ENCODE assay signal across 8 cellular contexts in the genomic region with DNA sequence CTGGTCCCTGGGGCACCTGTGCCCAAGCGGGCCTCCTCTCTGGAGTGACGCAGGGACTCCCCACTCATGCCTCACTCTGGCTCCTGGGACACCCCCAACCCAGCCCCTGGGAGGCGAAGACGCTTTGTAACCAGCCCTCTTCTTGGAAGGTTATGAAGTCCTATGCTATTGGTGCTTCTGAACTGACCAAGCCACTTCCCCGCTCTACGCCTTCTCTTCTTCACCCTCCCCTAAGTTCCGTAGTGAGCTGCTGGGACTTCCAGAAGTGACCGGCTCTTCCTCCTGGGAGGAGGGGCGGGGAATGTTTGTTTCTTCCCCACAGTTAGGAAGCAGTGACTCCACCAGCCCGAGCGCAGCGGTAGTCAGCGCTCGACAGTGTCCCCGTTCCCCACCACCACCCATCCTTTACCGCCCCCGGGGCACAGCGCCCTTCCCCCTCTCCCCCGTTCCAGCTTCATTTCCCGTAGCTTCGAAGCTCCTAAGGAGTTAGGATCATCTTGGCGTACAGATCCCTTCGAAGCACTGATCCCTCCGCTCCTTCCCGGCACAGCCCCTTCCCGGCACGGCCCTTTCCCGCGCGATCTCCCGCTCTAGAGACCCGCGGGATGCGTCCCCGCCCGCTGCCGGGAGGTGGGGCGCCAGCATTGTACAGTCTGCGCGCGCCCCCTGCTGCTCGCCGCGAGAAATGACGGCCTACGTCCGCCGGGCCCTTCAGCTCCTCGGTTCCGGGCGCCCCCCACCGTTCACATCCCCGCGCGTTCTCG. TPM values are rescaled to one million over a fixed set of nuclear protein-coding genes. Genes with fewer than 3 reads are reported as not detected.
A peak's percentile ranks its signal among the peaks of the same experiment; 100 is the strongest.
DNase-seq lines count a peak whose midpoint lies in the region; ATAC-seq and TF ChIP-seq lines count a peak whose summit lies in the region.

No MANE protein-coding gene starts in this region.

- H3K4me1 Mint-ChIP-seq in neural crest cell: peaks cover 18% of the 10 kb centered on the region
- H3K4me1 Mint-ChIP-seq in stimulated activated naive CD8-positive, alpha-beta T cell treated with anti-CD3 and anti-CD28 coated beads, Interleukin-15, amount 100 ng/mL, for 72 hours: peaks cover 46% of the 10 kb centered on the region

- H3K4me3 Mint-ChIP-seq in neural crest cell: peak overlapping the region; percentile 88
- peak overlapping the region; percentile 90 to 92 for H3K4me3 Mint-ChIP-seq in stimulated activated naive CD8-positive, alpha-beta T cell treated with anti-CD3 and anti-CD28 coated beads, Interleukin-15, amount 100 ng/mL, for 72 hours

- no peaks in the 10 kb centered on the region for H3K9me3 Mint-ChIP-seq in neural crest cell
- H3K9me3 Mint-ChIP-seq in stimulated activated naive CD8-positive, alpha-beta T cell treated with anti-CD3 and anti-CD28 coated beads, Interleukin-15, amount 100 ng/mL, for 72 hours: no peaks in the 10 kb centered on the region

- H3K27ac Mint-ChIP-seq in neural crest cell (ENCODE audit: unreplicated experiment): no peak overlapping the region
- peak overlapping the region in 1 of 2 donors; percentile 3 for H3K27ac Mint-ChIP-seq in stimulated activated naive CD8-positive, alpha-beta T cell treated with anti-CD3 and anti-CD28 coated beads, Interleukin-15, amount 100 ng/mL, for 72 hours

- H3K4me3 ChIP-seq in foreskin fibroblast (ENCODE audit: low read depth in 1 of 2, low read length in 2 of 2): peak overlapping the region; percentile 45 to 81

- peaks cover 96% of the 10 kb centered on the region for H3K27me3 Mint-ChIP-seq in neural crest cell (ENCODE audit: low read depth)
- peaks cover 77% of the 10 kb centered on the region for H3K27me3 Mint-ChIP-seq in stimulated activated naive CD8-positive, alpha-beta T cell treated with anti-CD3 and anti-CD28 coated beads, Interleukin-15, amount 100 ng/mL, for 72 hours

- H3K36me3 Mint-ChIP-seq in neural crest cell (ENCODE audit: low read depth): no peaks in the 10 kb centered on the region

- TF ChIP-seq CTCF in foreskin fibroblast (IDR thresholded peaks at IDR 0.05; ENCODE audit: low read depth, low read length) (peak; percentile 94), neural crest cell (conservative IDR thresholded peaks at IDR 0.05) (peak; percentile 98)

- ATAC-seq in stimulated activated naive CD8-positive, alpha-beta T cell treated with anti-CD3 and anti-CD28 coated beads, Interleukin-15, amount 100 ng/mL, for 72 hours: peak; percentile 74

- peak; percentile 87 for DNase-seq in EL
- peak; percentile 64 for DNase-seq in GOT3 (lab: John Stamatoyannopoulos, UW)
- peak; percentile 77 for DNase-seq in LHCN-M2 (ENCODE audit: low read depth)
- peak; percentile 89 for DNase-seq in RPMI8226
- peak; percentile 79 for DNase-seq in activated effector memory CD4-positive, alpha-beta T cell treated with Interleukin-2 at 50 U/mL for 16 hours
- peak; percentile 75 to 95 for DNase-seq in foreskin fibroblast
- peak; percentile 95 for DNase-seq in neural crest cell (ENCODE audit: low read depth, low spot score)
- DNase-seq in stimulated activated naive CD8-positive, alpha-beta T cell treated with anti-CD3 and anti-CD28 coated beads, Interleukin-15, amount 100 ng/mL, for 72 hours: peak; percentile 89

RNA-seq across cellular contexts. Expression of a gene that starts 25.3 kb away (rescaled TPM):
- total RNA-seq in LHCN-M2 (2014; rRNA removed): not detected in 2 replicates
- polyA plus RNA-seq in LHCN-M2 (2012): not detected
- total RNA-seq in neural crest cell: not detected in 2 replicates

RNA-seq across cellular contexts. Expression of a gene that starts 37.0 kb away (rescaled TPM):
- total RNA-seq in LHCN-M2 (2014; rRNA removed): 25.2 and 28.5 TPM in 2 replicates
- polyA plus RNA-seq in LHCN-M2 (2012): 20.0 TPM
- total RNA-seq in neural crest cell: 33.7 and 33.9 TPM in 2 replicates

RNA-seq across cellular contexts. Expression of a gene that starts 56.0 kb away (rescaled TPM):
- total RNA-seq in LHCN-M2 (2014; rRNA removed) (78.2 and 90.0 TPM in 2 replicates), neural crest cell (11.4 and 11.7 TPM in 2 replicates)
- 52.6 TPM for polyA plus RNA-seq in LHCN-M2 (2012)

RNA-seq across cellular contexts. Expression of a gene that starts 57.0 kb away (rescaled TPM):
- 452 and 463 TPM in 2 replicates for total RNA-seq in LHCN-M2 (2014; rRNA removed)
- polyA plus RNA-seq in LHCN-M2 (2012): 335 TPM
- total RNA-seq in neural crest cell: 446 and 460 TPM in 2 replicates

Comparison
In these comparisons a context has a peak if more than half of its experiments do, and no peak if none do; other contexts are left out.
1. Peak in every context shown above with its lines: DNase-seq, ATAC-seq and H3K4me3 ChIP-seq.